8 cellular contexts compared by ENCODE assay signal in the genomic region with DNA sequence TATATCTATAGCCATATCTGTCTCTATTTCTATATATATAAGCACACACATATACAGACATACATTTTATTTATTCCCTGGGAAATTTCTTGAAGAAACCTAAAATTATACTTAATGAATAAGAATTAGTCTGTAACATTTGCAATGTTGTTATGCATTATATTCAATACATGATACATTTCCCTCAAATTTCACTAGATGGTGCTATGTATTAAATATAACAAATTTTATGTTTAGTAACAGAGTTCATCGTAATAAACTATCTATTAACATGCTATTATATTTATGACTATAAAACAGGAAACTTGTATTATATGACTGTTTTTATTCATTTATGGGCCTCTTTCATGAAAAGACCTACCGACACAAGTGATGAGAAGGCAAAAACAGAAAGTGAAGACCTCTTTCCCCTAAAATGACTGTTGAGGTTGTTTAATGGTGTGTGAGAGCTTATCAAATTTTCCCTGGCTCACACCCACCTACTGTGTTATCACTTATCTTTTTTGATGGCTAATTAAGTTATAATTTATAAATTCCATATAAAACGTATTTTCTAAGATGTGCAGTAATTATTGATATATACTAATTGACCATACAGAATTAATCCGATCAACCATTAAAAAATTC.
DNase-seq lines count a peak whose midpoint lies in the region; ATAC-seq, FAIRE-seq and TF ChIP-seq lines count a peak whose summit lies in the region.

No MANE protein-coding gene starts in this region.

- ATAC-seq in IMR-90 (ENCODE audit: low read depth) (peak; percentile 82), HG03135 (IDR thresholded peaks at IDR 0.05; ENCODE audit: unreplicated experiment) (no peak), T-cell (replicated peaks in 1 of 4) (no peak)

- no peak overlapping the region for H4K8ac ChIP-seq in IMR-90 (ENCODE audit: low read depth in 2 of 2, low read length in 2 of 2)

- no peak overlapping the region for H3K9ac ChIP-seq in IMR-90 (ENCODE audit: low read depth, low read length)

- H3K4me3 Mint-ChIP-seq in T-cell, result no peak overlapping the region

- H2BK120ac ChIP-seq in IMR-90 (ENCODE audit: low read depth, low read length), result no peak overlapping the region

- H3K9me3 Mint-ChIP-seq in T-cell, result peaks cover 0 to 4% (median 0%) of the 10 kb centered on the region in 3 donors

- TF ChIP-seq CTCF in IMR-90 (conservative IDR thresholded peaks at IDR 0.05; ENCODE audit: low read depth, low read length), result peak; percentile 50

- no peaks in the 10 kb centered on the region for H3K79me1 ChIP-seq in IMR-90 (ENCODE audit: low read depth in 1 of 2, low read length in 2 of 2)

- H3K4me3 ChIP-seq in IMR-90 (ENCODE audit: insufficient read depth, low read depth, low read length), result no peak overlapping the region

- in situ Hi-C loops in IMR-90 (cut with MboI; ENCODE audit: low sequenced_read_pairs), result no loop called here

- no peak overlapping the region for H3K4me2 ChIP-seq in IMR-90 (ENCODE audit: low read depth, low read length)

- no peak overlapping the region for H2AK9ac ChIP-seq in IMR-90 (replicated peaks; ENCODE audit: low read depth, low read length, poor library complexity)

- no peaks in the 10 kb centered on the region for H3K36me3 Mint-ChIP-seq in T-cell

- no peak overlapping the region for H4K5ac ChIP-seq in IMR-90 (ENCODE audit: low read depth, low read length)

- DNase-seq in AML-193 (lab: John Stamatoyannopoulos, UW), result peak; percentile 55 to 67
- DNase-seq in IMR-90, result peak; percentile 31
- peak; percentile 19 for DNase-seq in SKM-1 treated with dmso at 0.1 percent for 144 hours (lab: John Stamatoyannopoulos, UW; ENCODE audit: unreplicated experiment)
- DNase-seq in activated CD4-positive, alpha-beta T cell treated with anti-CD3 and anti-CD28 coated beads for 4 hours, result no peak
- no peak for DNase-seq in T-cell
- no peak for DNase-seq in activated CD4-positive, alpha-beta T cell treated with anti-CD3 and anti-CD28 coated beads, Interleukin-2, amount 50 U/mL, for 48 hours

- TF ChIP-seq RAD21 in IMR-90 (IDR thresholded peaks at IDR 0.05; ENCODE audit: low read length), result peak; percentile 42

- FAIRE-seq in islet of Langerhans (lab: Jason Lieb, UNC), result peak; percentile 99

- H2BK15ac ChIP-seq in IMR-90 (ENCODE audit: low read depth, low read length), result no peak overlapping the region

- H2BK5ac ChIP-seq in IMR-90 (ENCODE audit: low read depth, low read length, poor library complexity, severe bottlenecking), result no peak overlapping the region

- CTCF ChIA-PET in IMR-90 (lab: Yijun Ruan, JAX) (interaction anchor here (1.0 kb wide), 1 partner anchor 882 kb away, joined by 4 read pairs; a partner anchor contains a TSS), T-cell (lab: Charles Lee) (no interaction called here)

- intact Hi-C loops in IMR-90 (cut with micrococcal nuclease), result loop anchor here (1.0 to 5.0 kb wide), 2 partner anchors 889 to 910 kb away; no protein-coding TSS in a partner anchor

- no peak overlapping the region for H2BK20ac ChIP-seq in IMR-90 (ENCODE audit: low read depth, low read length)

- BruUV-seq in IMR-90 (replicated peaks; lab: Mats Ljungman, UMichigan), result no TSS peak

- H3K4ac ChIP-seq in IMR-90 (ENCODE audit: low read depth, low read length), result no peak overlapping the region

- no peak overlapping the region for H3K56ac ChIP-seq in IMR-90 (ENCODE audit: extremely low read depth, insufficient read depth, low read length)

- no peaks in the 10 kb centered on the region for H3K9me1 ChIP-seq in IMR-90 (ENCODE audit: insufficient read depth, low read length)

- H3K27me3 Mint-ChIP-seq in T-cell, result no peaks in the 10 kb centered on the region

- H3K27ac ChIP-seq in IMR-90 (ENCODE audit: insufficient read depth, low read length), result no peak overlapping the region

- H4K20me1 ChIP-seq in IMR-90 (ENCODE audit: insufficient read depth, low read length), result no peaks in the 10 kb centered on the region

- no peak overlapping the region for H3K27ac Mint-ChIP-seq in T-cell

- no peak overlapping the region for H4K91ac ChIP-seq in IMR-90 (ENCODE audit: insufficient read depth, low read depth, low read length)

- H3K23ac ChIP-seq in IMR-90 (ENCODE audit: low read depth, low read length), result no peak overlapping the region

- no peaks in the 10 kb centered on the region for H3K4me1 ChIP-seq in IMR-90 (ENCODE audit: control insufficient read depth, insufficient read depth, low read length)

- no peak overlapping the region for H2AK5ac ChIP-seq in IMR-90 (ENCODE audit: low read depth, low read length)

- H3K9me3 ChIP-seq in IMR-90 (ENCODE audit: control insufficient read depth, insufficient read depth, low read length), result no peaks in the 10 kb centered on the region

- no peak for TF ChIP-seq POLR2A in IMR-90 (IDR thresholded peaks at IDR 0.05; ENCODE audit: low read depth, low read length)

- POLR2A ChIA-PET in IMR-90 (lab: Charles Lee; ENCODE audit: unreplicated experiment), result no interaction called here
- POLR2A ChIA-PET in T-cell (lab: Charles Lee), result no interaction called here

- H3K14ac ChIP-seq in IMR-90 (replicated peaks; ENCODE audit: low read depth, low read length), result no peak overlapping the region

- no peak overlapping the region for H3K18ac ChIP-seq in IMR-90 (ENCODE audit: low read depth, low read length)

- dilution Hi-C loops in IMR-90 (cut with HindIII; ENCODE audit: low sequenced_read_pairs, unreplicated experiment), result no loop called here

- H2AFZ ChIP-seq in IMR-90 (replicated peaks; ENCODE audit: low read length, poor library complexity), result no peak overlapping the region

- no peaks in the 10 kb centered on the region for H3K27me3 ChIP-seq in IMR-90 (ENCODE audit: control insufficient read depth, insufficient read depth, low read length)

- no peaks in the 10 kb centered on the region for H3K4me1 Mint-ChIP-seq in T-cell

- WGBS in IMR-90 (ENCODE audit: extremely low coverage in 2 of 2, insufficient read length in 1 of 2), 2 experiments, result no CpG with 5 or more reads among the region's 4 CpGs

- H3K36me3 ChIP-seq in IMR-90 (ENCODE audit: control insufficient read depth, insufficient read depth, low read length), result no peaks in the 10 kb centered on the region

TF ChIP-seq in IMR-90, 13 proteins besides CTCF, POLR2A, EP300 and RAD21:
- TF ChIP-seq MXI1 (IDR thresholded peaks at IDR 0.05; ENCODE audit: borderline replicate concordance, low read depth, low read length) (no peak), SMC3 (IDR thresholded peaks at IDR 0.05; ENCODE audit: low read depth, low read length) (peak; percentile 61; the same call in 1 of the 2 replicates)

Comparison
In these comparisons a context has a peak if more than half of its experiments do, and no peak if none do; other contexts are left out.
1. DNase-seq: peak in AML-193 (2 of 2), IMR-90 (single experiment) and SKM-1 treated with dmso at 0.1 percent for 144 hours (single experiment); none in activated CD4-positive, alpha-beta T cell treated with anti-CD3 and anti-CD28 coated beads for 4 hours (0 of 2), T-cell (0 of 34) and activated CD4-positive, alpha-beta T cell treated with anti-CD3 and anti-CD28 coated beads, Interleukin-2, amount 50 U/mL, for 48 hours (0 of 2).